Comparison of ENCODE assay signal across 1 cellular context in genomic region chr16:66606000-66606751, GRCh38.
TF ChIP-seq lines count a peak whose summit lies in the region.

No MANE protein-coding gene starts in this region.

TF ChIP-seq in K562, 482 proteins besides CTCF, POLR2A, EP300 and RAD21:
- no peak for TF ChIP-seq ZNF695 (CRISPR knock-in tag; IDR thresholded peaks at IDR 0.05)
- TF ChIP-seq SPI1 (IDR thresholded peaks at IDR 0.05; ENCODE audit: borderline replicate concordance, low read depth, low read length), result peak; percentile 73
- TF ChIP-seq ZBTB7A (IDR thresholded peaks at IDR 0.05; ENCODE audit: borderline replicate concordance, control insufficient read depth, low read depth, low read length), result peak; percentile 18; the same call in 1 of the 2 replicates
